23 cellular contexts compared by ENCODE assay signal in genomic region chr10:101960879-101961395, GRCh38.
DNase-seq lines count a peak whose midpoint lies in the region; ATAC-seq and TF ChIP-seq lines count a peak whose summit lies in the region.
"Had no signal": no experiment of that assay in that cellular context is flagged by ENCODE, and none has a peak within 500 bp of the region (broad histone marks: within the 10 kb centered on the region; RNA-seq: fewer than 3 reads in every experiment).

No MANE protein-coding gene starts in this region.

- TF ChIP-seq CTCF in right atrium auricular region (IDR thresholded peaks at IDR 0.05): no peak
- no peak for TF ChIP-seq CTCF in psoas muscle (IDR thresholded peaks at IDR 0.05)
- TF ChIP-seq CTCF in WERI-Rb-1 (IDR thresholded peaks at IDR 0.05; ENCODE audit: low read depth, low read length): no peak

- intact Hi-C loops in psoas muscle (cut with DNase I): no loop called here

- H3K4me1 ChIP-seq in ACC112 (ENCODE audit: control insufficient read depth, insufficient read depth, low read length, unreplicated experiment) (peaks cover 19% of the 10 kb centered on the region), right atrium auricular region (peaks cover 0 to 29% of the 10 kb centered on the region in 2 donors), psoas muscle (peaks cover 28% of the 10 kb centered on the region)
- H3K4me1 ChIP-seq: Caco-2, HAP-1 had no signal

- 65 to 91% (median 78%) methylated on average over 6 of the region's 6 CpGs for WGBS in psoas muscle, 3 donors

- no peaks in the 10 kb centered on the region for H3K9me3 ChIP-seq in right atrium auricular region
- H3K9me3 ChIP-seq in psoas muscle: no peaks in the 10 kb centered on the region
- H3K9me3 ChIP-seq in WERI-Rb-1 (ENCODE audit: severe bottlenecking): no peaks in the 10 kb centered on the region
- H3K9me3 ChIP-seq: A549, Caco-2, HAP-1, ovary, right lobe of liver, upper lobe of left lung had no signal

- H3K36me3 ChIP-seq in ACC112 (ENCODE audit: insufficient read depth, low read length) (peaks cover 4% of the 10 kb centered on the region; the same call in 1 of the 2 replicates), right atrium auricular region (peaks cover under 1% of the 10 kb centered on the region), psoas muscle (ENCODE audit: insufficient read depth in 1 of 2, low read depth in 1 of 2) (peaks cover 6 to 20% of the 10 kb centered on the region in 2 donors), WERI-Rb-1 (peaks cover 3% of the 10 kb centered on the region)
- H3K36me3 ChIP-seq: ovary had no signal

- no peak overlapping the region for H2AFZ ChIP-seq in ACC112 (ENCODE audit: low read length, unreplicated experiment)

- ATAC-seq in psoas muscle: peak in 2 of 4 donors; percentile 35 to 37
- no peak for ATAC-seq in HG03442 (IDR thresholded peaks at IDR 0.05; ENCODE audit: unreplicated experiment)
- ATAC-seq in GM19397 (IDR thresholded peaks at IDR 0.05; ENCODE audit: unreplicated experiment): no peak
- ATAC-seq: left colon; natural killer cell treated with Interleukin-12 subunit alpha and Interleukin-12 subunit beta and Interleukin-15 and Interleukin-18, amount 100 ng/mL, for 72 hours; WTC11 had no signal

- DNase-seq in NCI-H69 (lab: John Stamatoyannopoulos, UW) (peak; percentile 5), right atrium auricular region (ENCODE audit: low spot score) (no peak), psoas muscle (no peak), WERI-Rb-1 (no peak)
- DNase-seq in activated CD4-positive, alpha-beta T cell treated with anti-CD3 and anti-CD28 coated beads, Interleukin-2, amount 50 U/mL, for 48 hours: no peak
- DNase-seq: activated CD4-positive, alpha-beta T cell treated with anti-CD3 and anti-CD28 coated beads, Interleukin-2, amount 50 U/mL, for 1 hour; anterior cingulate cortex; Caco-2; head of caudate nucleus; left colon; NCI-H1105 treated with DMSO at 0.1 percent for 48 hours; NCI-H446 treated with DMSO at 0.1 percent for 48 hours; right lobe of liver; T-helper 9 cell had no signal

- no peak overlapping the region for H3K4me3 ChIP-seq in ACC112 (ENCODE audit: low read depth, low read length)
- H3K4me3 ChIP-seq in right atrium auricular region: no peak overlapping the region
- H3K4me3 ChIP-seq in psoas muscle: no peak overlapping the region
- no peak overlapping the region for H3K4me3 ChIP-seq in WERI-Rb-1 (ENCODE audit: low read depth, low read length)
- H3K4me3 ChIP-seq: A549, HAP-1, ovary, right lobe of liver, upper lobe of left lung had no signal

- H3K79me2 ChIP-seq in ACC112 (ENCODE audit: control insufficient read depth, insufficient read depth, low read length, unreplicated experiment): no peaks in the 10 kb centered on the region

- no peaks in the 10 kb centered on the region for H3K27me3 ChIP-seq in ACC112 (ENCODE audit: insufficient read depth, low read length)
- no peaks in the 10 kb centered on the region for H3K27me3 ChIP-seq in right atrium auricular region
- H3K27me3 ChIP-seq in psoas muscle (ENCODE audit: insufficient read depth in 3 of 3, low read length in 2 of 3): no peaks in the 10 kb centered on the region
- no peaks in the 10 kb centered on the region for H3K27me3 ChIP-seq in WERI-Rb-1 (ENCODE audit: insufficient read depth, low read depth, severe bottlenecking)
- H3K27me3 ChIP-seq: ovary, right lobe of liver, upper lobe of left lung had no signal

- H3K27ac ChIP-seq in ACC112 (ENCODE audit: low read depth, low read length): peak overlapping the region; percentile 83
- H3K27ac ChIP-seq in right atrium auricular region: peak overlapping the region; percentile 79 to 95
- H3K27ac ChIP-seq in psoas muscle: peak overlapping the region; percentile 78
- H3K27ac ChIP-seq in WERI-Rb-1: no peak overlapping the region
- H3K27ac ChIP-seq: ovary, right lobe of liver had no signal
